In the genomic region with DNA sequence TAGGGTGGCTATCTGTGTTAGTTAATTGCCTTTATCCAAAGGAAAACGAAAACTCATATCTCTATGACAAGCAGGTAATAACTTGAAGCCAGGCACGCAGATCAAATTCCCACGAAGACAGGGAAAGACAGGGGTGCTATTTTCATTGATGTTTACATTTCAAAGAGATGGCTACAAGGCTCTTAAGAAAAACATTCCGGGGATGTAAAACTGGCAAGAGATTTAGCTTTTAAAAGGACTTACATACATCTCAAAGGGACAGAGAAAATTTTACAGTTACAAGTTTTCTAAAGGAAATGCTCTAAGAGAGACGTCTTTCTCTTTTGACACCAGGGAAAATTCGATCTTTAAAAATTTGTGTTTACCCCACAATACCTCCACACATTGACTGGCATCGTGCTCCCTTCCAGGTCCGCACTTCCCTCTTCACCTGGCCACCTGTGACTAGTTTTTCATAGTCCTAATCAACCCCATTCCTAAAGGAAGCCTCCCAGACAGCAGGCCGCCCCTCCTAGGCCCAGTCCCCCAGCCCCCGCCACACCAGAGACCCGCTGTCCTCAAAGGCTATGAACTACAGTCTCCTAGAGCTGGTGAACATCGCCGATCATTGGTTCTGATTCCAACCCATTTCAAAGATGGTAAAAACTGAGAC, we compare ENCODE assay signal across 8 cellular contexts. TPM values are rescaled to one million over a fixed set of nuclear protein-coding genes. Genes with fewer than 3 reads are reported as not detected.
DNase-seq lines count a peak whose midpoint lies in the region; ATAC-seq and TF ChIP-seq lines count a peak whose summit lies in the region.

No MANE protein-coding gene starts in this region.

- H3K27me3 ChIP-seq in GM23248 (replicated peaks; ENCODE audit: insufficient read depth) (no peaks in the 10 kb centered on the region), SJCRH30 (no peaks in the 10 kb centered on the region)

- no peaks in the 10 kb centered on the region for H4K20me1 ChIP-seq in GM23248 (ENCODE audit: insufficient read depth)

- H3K4me2 ChIP-seq in GM23248 (ENCODE audit: unreplicated experiment) = peak overlapping the region; percentile 70

- no peaks in the 10 kb centered on the region for H3K9me2 ChIP-seq in GM23248 (ENCODE audit: insufficient read depth)

- peaks cover 42% of the 10 kb centered on the region for H3K79me2 ChIP-seq in GM23248 (ENCODE audit: insufficient read depth)

- H3K4me3 ChIP-seq in GM23248 = peak overlapping the region; percentile 89
- H3K4me3 ChIP-seq in SJCRH30 = peak overlapping the region; percentile 90
- H3K4me3 ChIP-seq in fibroblast of pulmonary artery (replicated peaks; ENCODE audit: low read depth, low read length) = peak overlapping the region; percentile 74
- H3K4me3 ChIP-seq in skeletal muscle cell (ENCODE audit: low read depth, low read length) = peak overlapping the region; percentile 66

- H3K9me3 ChIP-seq in GM23248 (ENCODE audit: low read depth) (no peaks in the 10 kb centered on the region), SJCRH30 (replicated peaks) (no peaks in the 10 kb centered on the region)

- H3K27ac ChIP-seq in GM23248 (peak overlapping the region; percentile 79), SJCRH30 (peak overlapping the region; percentile 94)

- H3K36me3 ChIP-seq in GM23248 (ENCODE audit: low read depth) (no peaks in the 10 kb centered on the region), SJCRH30 (0 out of 2 replicates have a peak, but pooled peaks cover 2% of the 10 kb centered on the region)

- H3F3A ChIP-seq in GM23248 (ENCODE audit: insufficient read depth) = no peaks in the 10 kb centered on the region

- WGBS in GM23248 (ENCODE audit: low coverage in 1 of 2, low lambda C conversion rate in 2 of 2, missing lambda C conversion rate in 2 of 2), 2 experiments = 3% methylated on average over 12 to 13 of the region's 13 CpGs

- ATAC-seq in GM18517 (IDR thresholded peaks at IDR 0.05; ENCODE audit: unreplicated experiment) = no peak

- peak overlapping the region; percentile 97 for H3K9ac ChIP-seq in GM23248

- H3K4me1 ChIP-seq in GM23248 (ENCODE audit: insufficient read depth) = peaks cover 12% of the 10 kb centered on the region; the same call in 1 of the 2 replicates
- H3K4me1 ChIP-seq in SJCRH30 = no peaks in the 10 kb centered on the region

- H2AFZ ChIP-seq in GM23248 = peak overlapping the region; percentile 83

- in situ Hi-C loops in GM23248 (cut with MboI) = no loop called here

- DNase-seq in GM23248 (no peak), SJCRH30 (no peak), fibroblast of pulmonary artery (ENCODE audit: low read depth) (no peak), skeletal muscle cell (ENCODE audit: low read depth) (no peak), D341Med (ENCODE audit: low spot score) (no peak), NCI-H510A treated with DMSO at 0.1 percent for 48 hours (lab: John Stamatoyannopoulos, UW) (no peak), COLO829 (ENCODE audit: low spot score) (no peak)

- no peak for TF ChIP-seq CTCF in fibroblast of pulmonary artery (IDR thresholded peaks at IDR 0.05; ENCODE audit: low read length, missing control alignments)

RNA-seq across cellular contexts. Expression of a gene that starts 0.7 kb away (rescaled TPM):
- total RNA-seq in GM23248 (2014; rRNA removed; shearing (Covaris generic)) = 21.4 and 32.0 TPM in 2 replicates
- 74.8 and 78.0 TPM in 2 replicates for polyA plus RNA-seq in GM23248 (2016; fragmentation: Nextera tagmentation; extraction: Ambion mirVana)
- total RNA-seq in SJCRH30 (2014; rRNA removed; shearing (Covaris generic)) = 20.5 and 21.8 TPM in 2 replicates

RNA-seq across cellular contexts. Expression of a gene that starts 21.9 kb away (rescaled TPM):
- 2,871 and 4,277 TPM in 2 replicates for total RNA-seq in GM23248 (2014; rRNA removed; shearing (Covaris generic))
- 13,908 and 14,059 TPM in 2 replicates for polyA plus RNA-seq in GM23248 (2016; fragmentation: Nextera tagmentation; extraction: Ambion mirVana)
- total RNA-seq in SJCRH30 (2014; rRNA removed; shearing (Covaris generic)) = 62.8 and 64.2 TPM in 2 replicates

RNA-seq across cellular contexts. Expression of a gene that starts 59.4 kb away (rescaled TPM):
- total RNA-seq in GM23248 (2014; rRNA removed; shearing (Covaris generic)) = not detected in 2 replicates
- polyA plus RNA-seq in GM23248 (2016; fragmentation: Nextera tagmentation; extraction: Ambion mirVana) = 0.32 and 0.34 TPM in 2 replicates
- total RNA-seq in SJCRH30 (2014; rRNA removed; shearing (Covaris generic)) = 0.04 and 0.33 TPM in 2 replicates

Comparison
In these comparisons a context has a peak if more than half of its experiments do, and no peak if none do; other contexts are left out.
1. RNA of a gene that starts 21.9 kb away (total RNA-seq): 2,871 to 4,277 TPM in GM23248; 62.8 to 64.2 TPM in SJCRH30; every median in the first group is over 10 times any median in the second.
2. Peak in every context shown above with its lines, with median percentiles within 50 percentile points of each other: H3K4me3 ChIP-seq.